In the genomic region with DNA sequence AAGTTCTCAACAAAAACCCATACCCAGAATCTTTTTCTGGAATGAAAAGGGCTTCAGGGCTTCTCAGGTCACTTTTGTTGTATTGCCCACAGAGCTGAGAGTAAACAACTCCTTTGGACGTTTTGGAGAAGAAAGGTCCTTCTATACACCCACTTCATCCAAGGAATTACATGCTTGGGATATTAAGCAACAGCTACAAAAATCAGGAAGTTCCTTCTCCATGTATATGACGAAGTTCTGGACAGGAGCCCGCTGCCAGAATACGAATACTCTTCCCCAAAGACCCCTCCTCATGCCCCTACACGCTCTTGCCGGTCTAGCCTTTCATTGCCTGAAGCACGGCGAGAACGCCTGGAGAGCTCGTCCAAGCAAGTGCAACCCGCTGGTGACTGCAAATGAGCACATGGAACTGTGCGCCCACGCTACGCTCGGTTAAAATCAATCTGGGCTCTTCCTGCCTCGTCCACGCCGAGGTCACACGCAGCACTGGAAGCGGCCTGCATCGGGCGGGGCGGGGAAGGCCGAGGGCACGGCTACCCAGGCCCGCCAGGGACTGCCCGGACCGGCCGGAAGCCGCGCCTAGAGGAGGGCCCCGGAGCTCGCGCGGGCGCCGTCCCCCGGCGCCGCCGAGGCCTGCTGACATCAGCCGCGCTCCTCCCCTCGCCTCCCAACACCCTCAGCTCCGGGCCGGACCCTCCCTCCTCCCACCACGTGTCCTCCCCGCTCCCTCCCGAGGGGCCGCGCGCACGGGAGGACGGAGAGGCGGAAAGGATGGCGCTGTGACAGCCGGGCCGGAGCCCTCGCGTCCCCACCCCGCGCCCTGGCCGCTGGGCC, we compare ENCODE assay signal across 8 cellular contexts.
A peak's percentile ranks its signal among the peaks of the same experiment; 100 is the strongest.
DNase-seq lines count a peak whose midpoint lies in the region; ATAC-seq and TF ChIP-seq lines count a peak whose summit lies in the region.

A gene with protein sequence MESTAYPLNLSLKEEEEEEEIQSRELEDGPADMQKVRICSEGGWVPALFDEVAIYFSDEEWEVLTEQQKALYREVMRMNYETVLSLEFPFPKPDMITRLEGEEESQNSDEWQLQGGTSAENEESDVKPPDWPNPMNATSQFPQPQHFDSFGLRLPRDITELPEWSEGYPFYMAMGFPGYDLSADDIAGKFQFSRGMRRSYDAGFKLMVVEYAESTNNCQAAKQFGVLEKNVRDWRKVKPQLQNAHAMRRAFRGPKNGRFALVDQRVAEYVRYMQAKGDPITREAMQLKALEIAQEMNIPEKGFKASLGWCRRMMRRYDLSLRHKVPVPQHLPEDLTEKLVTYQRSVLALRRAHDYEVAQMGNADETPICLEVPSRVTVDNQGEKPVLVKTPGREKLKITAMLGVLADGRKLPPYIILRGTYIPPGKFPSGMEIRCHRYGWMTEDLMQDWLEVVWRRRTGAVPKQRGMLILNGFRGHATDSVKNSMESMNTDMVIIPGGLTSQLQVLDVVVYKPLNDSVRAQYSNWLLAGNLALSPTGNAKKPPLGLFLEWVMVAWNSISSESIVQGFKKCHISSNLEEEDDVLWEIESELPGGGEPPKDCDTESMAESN (plus strand): TSS at position 710 of the 834 bp plus-strand sequence. CDS start 1,482 bp downstream, outside the sequence.

- DNase-seq in AG09319 (ENCODE audit: extremely low read depth, low read depth) (peak; percentile 79), NCI-H345 (lab: John Stamatoyannopoulos, UW) (peak; percentile 91), islet precursor cell (peak; percentile 95)
- DNase-seq in central memory CD8-positive, alpha-beta T cell (ENCODE audit: low spot score in 2 of 2), result peak; percentile 51 to 64
- peak; percentile 82 for DNase-seq in stimulated activated CD4-positive, alpha-beta T cell treated with anti-CD3 and anti-CD28 coated beads, Interleukin-12 subunit alpha, Interleukin-12 subunit beta, amount 100 ng/mL, for 4 hours

- no peaks in the 10 kb centered on the region for H3K27me3 Mint-ChIP-seq in central memory CD8-positive, alpha-beta T cell

- peak within 1 kb of the TSS; percentile 81 for H3K27ac Mint-ChIP-seq in central memory CD8-positive, alpha-beta T cell (ENCODE audit: low read depth)

- no peaks in the 10 kb centered on the region for H3K9me3 Mint-ChIP-seq in central memory CD8-positive, alpha-beta T cell

- H3K4me1 Mint-ChIP-seq in central memory CD8-positive, alpha-beta T cell, result peaks cover 44% of the 10 kb centered on the region

- no peak for TF ChIP-seq CTCF in AG09319 (IDR thresholded peaks at IDR 0.05; ENCODE audit: low read depth, low read length)

- peak within 1 kb of the TSS; percentile 85 for H3K4me3 Mint-ChIP-seq in central memory CD8-positive, alpha-beta T cell

- peaks cover 21% of the 10 kb centered on the region for H3K36me3 Mint-ChIP-seq in central memory CD8-positive, alpha-beta T cell (ENCODE audit: insufficient read depth)

- ATAC-seq in GM19025 (IDR thresholded peaks at IDR 0.05; ENCODE audit: low read depth, unreplicated experiment) (peak; percentile 96), HG03280 (IDR thresholded peaks at IDR 0.05; ENCODE audit: unreplicated experiment) (peak; percentile 94)
- ATAC-seq in activated CD4-positive, CD25-positive, alpha-beta regulatory T cell treated with anti-CD3 and anti-CD28 coated beads, Interleukin-2, amount 50 U/mL, for 24 hours, result peak; percentile 96 to 97
- ATAC-seq in central memory CD8-positive, alpha-beta T cell (replicated peaks; ENCODE audit: extremely low read depth, poor library complexity, severe bottlenecking), result peak; percentile 91

Comparison
In these comparisons a context has a peak if more than half of its experiments do, and no peak if none do; other contexts are left out.
1. Peak in every context shown above with its lines: DNase-seq and ATAC-seq.